Comparison of ENCODE assay signal across 14 cellular contexts in genomic region chr10:114491933-114492332, GRCh38.
A peak's percentile ranks its signal among the peaks of the same experiment; 100 is the strongest.
DNase-seq lines count a peak whose midpoint lies in the region; ATAC-seq and TF ChIP-seq lines count a peak whose summit lies in the region.
"Had no signal": no experiment of that assay in that cellular context is flagged by ENCODE, and none has a peak within 500 bp of the region (broad histone marks: within the 10 kb centered on the region; RNA-seq: fewer than 3 reads in every experiment).

No MANE protein-coding gene starts in this region.

- no peak overlapping the region for H2AFZ ChIP-seq in mammary epithelial cell (ENCODE audit: low read depth, low read length)

- no peak for TF ChIP-seq CTCF in DOHH2 (IDR thresholded peaks at IDR 0.05; ENCODE audit: low read depth, low read length, poor library complexity, severe bottlenecking)
- TF ChIP-seq CTCF in mammary epithelial cell (conservative IDR thresholded peaks at IDR 0.05 in 1 of 2, IDR thresholded peaks at IDR 0.05 in 1 of 2; ENCODE audit: extremely low read depth in 1 of 2, insufficient read depth in 1 of 2, low read depth in 1 of 2, low read length in 2 of 2): no peak
- no peak for TF ChIP-seq CTCF in GM10266 (IDR thresholded peaks at IDR 0.05; ENCODE audit: control insufficient read depth, insufficient read depth, low read depth, missing control alignments)

- no peak overlapping the region for H3K9ac ChIP-seq in mammary epithelial cell (ENCODE audit: insufficient read depth, low read length)

- CTCF ChIA-PET in mammary epithelial cell (lab: Charles Lee; ENCODE audit: low non-redundant PET) (interaction anchor here (0.7 kb wide), 1 partner anchor 139 kb away, joined by 3 read pairs; no protein-coding TSS in a partner anchor), HEK293T (lab: Yijun Ruan, JAX) (no interaction called here)
- CTCF ChIA-PET in naive thymus-derived CD4-positive, alpha-beta T cell (lab: Charles Lee): interaction anchor here (1.0 kb wide), 1 partner anchor 21 kb away, joined by 3 read pairs; no protein-coding TSS in a partner anchor

- intact Hi-C loops in mammary epithelial cell (cut with micrococcal nuclease): loop anchor here (10.0 kb wide), 1 partner anchor 1933 kb away; the partner anchor contains the start of gene PNLIPRP3
- intact Hi-C loops in naive thymus-derived CD4-positive, alpha-beta T cell (cut with micrococcal nuclease): loop anchor here in 1 of 2 donors (1.0 kb wide), 3 partner anchors 8 to 49 kb away; no protein-coding TSS in a partner anchor
- intact Hi-C loops in activated T-helper 1 cell treated with anti-CD3 and anti-CD28 coated beads, Interleukin-12 subunit alpha, Interleukin-12 subunit beta, Interleukin-2, Interleukin-4 antibody, amounts not matched to agents 30 ng/mL and 10 ng/mL and 1 ng/mL, durations not matched to agents 14 hours and 24 hours and 36 hours (cut with micrococcal nuclease): loop anchor here (1.0 kb wide), 3 partner anchors 7 to 49 kb away; no protein-coding TSS in a partner anchor

- no peak for ATAC-seq in naive thymus-derived CD4-positive, alpha-beta T cell

- H3K36me3 Mint-ChIP-seq in naive thymus-derived CD4-positive, alpha-beta T cell: peaks cover 7 to 54% (median 29%) of the 10 kb centered on the region in 5 donors
- H3K36me3 Mint-ChIP-seq in activated T-helper 1 cell treated with anti-CD3 and anti-CD28 coated beads, Interleukin-12 subunit alpha, Interleukin-12 subunit beta, Interleukin-2, Interleukin-4 antibody, amounts not matched to agents 30 ng/mL and 10 ng/mL and 1 ng/mL, durations not matched to agents 14 hours and 24 hours and 36 hours (ENCODE audit: low read depth): peaks cover 32% of the 10 kb centered on the region

- BruUV-seq in mammary epithelial cell (replicated peaks; lab: Mats Ljungman, UMichigan): no TSS peak

- H3F3A ChIP-seq in DOHH2 (ENCODE audit: control insufficient read depth, insufficient read depth): peaks cover 15% of the 10 kb centered on the region

- no peaks in the 10 kb centered on the region for H3K27me3 ChIP-seq in DOHH2 (ENCODE audit: control insufficient read depth, low read length)
- H3K27me3 ChIP-seq in mammary epithelial cell (ENCODE audit: insufficient read depth, low read length): no peaks in the 10 kb centered on the region
- no peaks in the 10 kb centered on the region for H3K27me3 ChIP-seq in naive thymus-derived CD4-positive, alpha-beta T cell (ENCODE audit: control insufficient read depth in 2 of 2, insufficient read depth in 2 of 2, low read length in 2 of 2)
- H3K27me3 ChIP-seq: ascending aorta had no signal

- peaks cover 0 to 7% (median 0%) of the 10 kb centered on the region in 11 donors for H3K9me3 Mint-ChIP-seq in naive thymus-derived CD4-positive, alpha-beta T cell
- H3K9me3 Mint-ChIP-seq in activated T-helper 1 cell treated with anti-CD3 and anti-CD28 coated beads, Interleukin-12 subunit alpha, Interleukin-12 subunit beta, Interleukin-2, Interleukin-4 antibody, amounts not matched to agents 30 ng/mL and 10 ng/mL and 1 ng/mL, durations not matched to agents 14 hours and 24 hours and 36 hours: peaks cover 5% of the 10 kb centered on the region
- H3K9me3 Mint-ChIP-seq: H9 had no signal

- H3K4me1 ChIP-seq in DOHH2 (ENCODE audit: control insufficient read depth, low read length) (peaks cover 93% of the 10 kb centered on the region), mammary epithelial cell (ENCODE audit: insufficient read depth, low read length) (peaks cover 46% of the 10 kb centered on the region)
- peaks cover 16 to 54% of the 10 kb centered on the region in 2 donors for H3K4me1 ChIP-seq in naive thymus-derived CD4-positive, alpha-beta T cell (ENCODE audit: control insufficient read depth in 2 of 2, insufficient read depth in 2 of 2, low read length in 2 of 2)

- 37% methylated on average over 4 of the region's 4 CpGs for WGBS in mammary epithelial cell (ENCODE audit: low coverage, missing lambda C conversion rate)

- dilution Hi-C loops in mammary epithelial cell (cut with HindIII; ENCODE audit: low sequenced_read_pairs): no loop called here

- H3K9me2 ChIP-seq in DOHH2 (replicated peaks; ENCODE audit: control insufficient read depth, low read length): no peaks in the 10 kb centered on the region

- H3K4me3 ChIP-seq in DOHH2 (ENCODE audit: low read length) (peak overlapping the region; percentile 60), mammary epithelial cell (replicated peaks in 1 of 3; ENCODE audit: insufficient read depth in 1 of 3, low read depth in 2 of 3, low read length in 3 of 3) (no peak overlapping the region)
- H3K4me3 ChIP-seq in naive thymus-derived CD4-positive, alpha-beta T cell (ENCODE audit: low read length): no peak overlapping the region
- H3K4me3 ChIP-seq: ascending aorta had no signal

- in situ Hi-C loops in mammary epithelial cell (cut with MboI; ENCODE audit: low sequenced_read_pairs in 2 of 2): no loop called here

- DNase-seq in NCI-H446 treated with DMSO at 0.1 percent for 48 hours (lab: John Stamatoyannopoulos, UW) (peak; percentile 90), mammary epithelial cell (no peak), HEK293T (ENCODE audit: extremely low spot score) (no peak), GM10266 (ENCODE audit: extremely low spot score) (no peak), CD1c-positive myeloid dendritic cell (ENCODE audit: extremely low spot score) (no peak)
- no peak for DNase-seq in naive thymus-derived CD4-positive, alpha-beta T cell
- no peak for DNase-seq in activated T-helper 1 cell treated with anti-CD3 and anti-CD28 coated beads, Interleukin-12 subunit alpha, Interleukin-12 subunit beta, Interleukin-2, Interleukin-4 antibody, amounts not matched to agents 30 ng/mL and 10 ng/mL and 1 ng/mL, durations not matched to agents 14 hours and 24 hours and 36 hours (ENCODE audit: low spot score)
- DNase-seq: activated CD4-positive, alpha-beta T cell treated with anti-CD3 and anti-CD28 coated beads, Interleukin-2, amount 50 U/mL, for 1 hour; H9; islet precursor cell; SHP77; stimulated activated naive B cell treated with anti-CD40 and anti-IgM and Interleukin-4, amounts not matched to agents 10 μg/mL and 1 μg/mL and 100 μg/mL, for 72 hours had no signal

- H3K4me1 Mint-ChIP-seq in naive thymus-derived CD4-positive, alpha-beta T cell: peaks cover 40 to 92% (median 84%) of the 10 kb centered on the region in 7 donors
- peaks cover 76% of the 10 kb centered on the region for H3K4me1 Mint-ChIP-seq in activated T-helper 1 cell treated with anti-CD3 and anti-CD28 coated beads, Interleukin-12 subunit alpha, Interleukin-12 subunit beta, Interleukin-2, Interleukin-4 antibody, amounts not matched to agents 30 ng/mL and 10 ng/mL and 1 ng/mL, durations not matched to agents 14 hours and 24 hours and 36 hours (ENCODE audit: low read depth)

- H4K20me1 ChIP-seq in DOHH2 (ENCODE audit: control insufficient read depth, insufficient read depth, low read depth, low read length) (no peaks in the 10 kb centered on the region), mammary epithelial cell (ENCODE audit: insufficient read depth, low read length) (no peaks in the 10 kb centered on the region)

- peak overlapping the region; percentile 88 for H3K4me2 ChIP-seq in DOHH2 (ENCODE audit: low read length)
- H3K4me2 ChIP-seq in mammary epithelial cell (ENCODE audit: insufficient read depth, low read depth, low read length): peak overlapping the region; percentile 7

- POLR2A ChIA-PET in naive thymus-derived CD4-positive, alpha-beta T cell (lab: Charles Lee): interaction anchor here (0.9 to 3.7 kb wide), 7 partner anchors 20 to 52 kb away, joined by 3 to 27 read pairs (median 4); no protein-coding TSS in a partner anchor
- POLR2A ChIA-PET in HEK293T (lab: Yijun Ruan, JAX): no interaction called here

- H3K9me3 ChIP-seq in DOHH2 (ENCODE audit: control insufficient read depth, insufficient read depth, low read length) (no peaks in the 10 kb centered on the region), mammary epithelial cell (replicated peaks; ENCODE audit: insufficient read depth, low read length) (no peaks in the 10 kb centered on the region)
- H3K9me3 ChIP-seq in naive thymus-derived CD4-positive, alpha-beta T cell (ENCODE audit: control insufficient read depth in 2 of 3, low read length in 3 of 3): no peaks in the 10 kb centered on the region
- H3K9me3 ChIP-seq: ascending aorta had no signal

- H3K27me3 Mint-ChIP-seq in naive thymus-derived CD4-positive, alpha-beta T cell: no peaks in the 10 kb centered on the region
- H3K27me3 Mint-ChIP-seq in activated T-helper 1 cell treated with anti-CD3 and anti-CD28 coated beads, Interleukin-12 subunit alpha, Interleukin-12 subunit beta, Interleukin-2, Interleukin-4 antibody, amounts not matched to agents 30 ng/mL and 10 ng/mL and 1 ng/mL, durations not matched to agents 14 hours and 24 hours and 36 hours (ENCODE audit: insufficient read depth): no peaks in the 10 kb centered on the region
- H3K27me3 Mint-ChIP-seq: stimulated activated naive B cell treated with anti-CD40 and anti-IgM and Interleukin-4, amounts not matched to agents 10 μg/mL and 1 μg/mL and 100 μg/mL, for 72 hours had no signal

- peak overlapping the region; percentile 39 to 94 (median 71) for H3K27ac Mint-ChIP-seq in naive thymus-derived CD4-positive, alpha-beta T cell
- no peak overlapping the region for H3K27ac Mint-ChIP-seq in activated T-helper 1 cell treated with anti-CD3 and anti-CD28 coated beads, Interleukin-12 subunit alpha, Interleukin-12 subunit beta, Interleukin-2, Interleukin-4 antibody, amounts not matched to agents 30 ng/mL and 10 ng/mL and 1 ng/mL, durations not matched to agents 14 hours and 24 hours and 36 hours

- peak overlapping the region; percentile 100 for H3K27ac ChIP-seq in DOHH2 (ENCODE audit: low read depth, low read length)
- no peak overlapping the region for H3K27ac ChIP-seq in mammary epithelial cell (ENCODE audit: insufficient read depth, low read depth, low read length)
- peak overlapping the region; percentile 74 for H3K27ac ChIP-seq in naive thymus-derived CD4-positive, alpha-beta T cell (ENCODE audit: low read depth, low read length)
- H3K27ac ChIP-seq: ascending aorta had no signal

- H3K79me2 ChIP-seq in DOHH2 (ENCODE audit: control insufficient read depth, low read length) (peaks cover 66% of the 10 kb centered on the region), mammary epithelial cell (ENCODE audit: insufficient read depth, low read length) (peaks cover 34% of the 10 kb centered on the region)

- peak overlapping the region; percentile 35 to 83 (median 74) for H3K4me3 Mint-ChIP-seq in naive thymus-derived CD4-positive, alpha-beta T cell
- H3K4me3 Mint-ChIP-seq in activated T-helper 1 cell treated with anti-CD3 and anti-CD28 coated beads, Interleukin-12 subunit alpha, Interleukin-12 subunit beta, Interleukin-2, Interleukin-4 antibody, amounts not matched to agents 30 ng/mL and 10 ng/mL and 1 ng/mL, durations not matched to agents 14 hours and 24 hours and 36 hours: no peak overlapping the region
- H3K4me3 Mint-ChIP-seq: H9 had no signal

- H3K36me3 ChIP-seq in DOHH2 (ENCODE audit: control insufficient read depth, low read length): peaks cover 71% of the 10 kb centered on the region
- H3K36me3 ChIP-seq in mammary epithelial cell (ENCODE audit: insufficient read depth, low read length): no peaks in the 10 kb centered on the region
- peaks cover 5 to 38% (median 14%) of the 10 kb centered on the region in 3 experiments for H3K36me3 ChIP-seq in naive thymus-derived CD4-positive, alpha-beta T cell (ENCODE audit: control insufficient read depth in 2 of 3, insufficient read depth in 3 of 3, low read length in 3 of 3)
- H3K36me3 ChIP-seq: ascending aorta had no signal

TF ChIP-seq in HEK293T, 16 proteins besides CTCF, POLR2A, EP300 and RAD21 (continues in another document):
- TF ChIP-seq ARNT (IDR thresholded peaks at IDR 0.05): no peak
